10 cellular contexts compared by ENCODE assay signal in genomic region chr1:145959957-145960467, GRCh38. TPM values are rescaled to one million over a fixed set of nuclear protein-coding genes. Genes with fewer than 3 reads are reported as not detected.
DNase-seq lines count a peak whose midpoint lies in the region; ATAC-seq lines count a peak whose summit lies in the region.
"Had no signal": no experiment of that assay in that cellular context is flagged by ENCODE, and none has a peak within 500 bp of the region (broad histone marks: within the 10 kb centered on the region; RNA-seq: fewer than 3 reads in every experiment).

No MANE protein-coding gene starts in this region.

- H3K27ac ChIP-seq in mucosa of rectum (ENCODE audit: low read depth in 2 of 2, low read length in 2 of 2) (peak overlapping the region in 1 of 2 donors; percentile 78), aorta (ENCODE audit: low read depth in 1 of 2, low read length in 2 of 2) (peak overlapping the region; percentile 14 to 20)

- H3K4me3 Mint-ChIP-seq in stimulated activated naive CD8-positive, alpha-beta T cell treated with anti-CD3 and anti-CD28 coated beads, Interleukin-15, Interleukin-2, amounts not matched to agents 100 ng/mL and 50 ng/mL, for 24 hours = peak overlapping the region; percentile 97

- peak overlapping the region; percentile 77 to 78 for H3K4me3 ChIP-seq in mucosa of rectum (ENCODE audit: low read length in 2 of 2)
- H3K4me3 ChIP-seq in aorta (ENCODE audit: low read length in 2 of 2) = peak overlapping the region in 1 of 2 donors; percentile 88

- DNase-seq in stimulated activated naive CD8-positive, alpha-beta T cell treated with anti-CD3 and anti-CD28 coated beads, Interleukin-15, Interleukin-2, amounts not matched to agents 100 U/mL and 50 U/mL, for 24 hours = no peak
- DNase-seq in cerebellar cortex (ENCODE audit: low spot score) (peak; percentile 28), aorta (no peak), DMS79 treated with DMSO at 0.1 percent for 48 hours (lab: John Stamatoyannopoulos, UW) (no peak), NCI-H2196 (lab: John Stamatoyannopoulos, UW; ENCODE audit: unreplicated experiment) (no peak)
- DNase-seq: amniotic stem cell had no signal

- H3K9me3 ChIP-seq in mucosa of rectum (ENCODE audit: control insufficient read depth in 2 of 2, low read length in 2 of 2) (no peaks in the 10 kb centered on the region), aorta (ENCODE audit: control insufficient read depth, low read length) (no peaks in the 10 kb centered on the region)
- H3K9me3 ChIP-seq: MG63 had no signal

- peaks cover 14 to 34% of the 10 kb centered on the region in 2 donors for H3K27me3 ChIP-seq in mucosa of rectum (ENCODE audit: control insufficient read depth in 2 of 2, insufficient read depth in 2 of 2, low read length in 2 of 2)
- no peaks in the 10 kb centered on the region for H3K27me3 ChIP-seq in aorta (ENCODE audit: control insufficient read depth in 1 of 2, insufficient read depth in 2 of 2, low read length in 1 of 2)
- H3K27me3 ChIP-seq: MG63 had no signal

- H3K4me1 ChIP-seq in mucosa of rectum (ENCODE audit: control insufficient read depth in 2 of 2, insufficient read depth in 2 of 2, low read length in 2 of 2) (peaks cover 38 to 63% of the 10 kb centered on the region in 2 donors), aorta (ENCODE audit: control insufficient read depth in 1 of 2, insufficient read depth in 2 of 2, low read length in 2 of 2) (peaks cover under 1 to 2% of the 10 kb centered on the region in 2 donors)

- intact Hi-C loops in aorta (cut with DNase I) = loop anchor here in 1 of 2 donors (5.0 to 10.0 kb wide), 2 partner anchors 43 to 85 kb away; partner anchors contain the start of gene PEX11B

- H3K27ac Mint-ChIP-seq in stimulated activated naive CD8-positive, alpha-beta T cell treated with anti-CD3 and anti-CD28 coated beads, Interleukin-15, Interleukin-2, amounts not matched to agents 100 ng/mL and 50 ng/mL, for 24 hours = no peak overlapping the region

- no peaks in the 10 kb centered on the region for H3K27me3 Mint-ChIP-seq in stimulated activated naive CD8-positive, alpha-beta T cell treated with anti-CD3 and anti-CD28 coated beads, Interleukin-15, Interleukin-2, amounts not matched to agents 100 ng/mL and 50 ng/mL, for 24 hours

- H3K9ac ChIP-seq in mucosa of rectum (ENCODE audit: low read depth in 1 of 2, low read length in 2 of 2) = no peak overlapping the region

- no peaks in the 10 kb centered on the region for H3K36me3 Mint-ChIP-seq in stimulated activated naive CD8-positive, alpha-beta T cell treated with anti-CD3 and anti-CD28 coated beads, Interleukin-15, Interleukin-2, amounts not matched to agents 100 ng/mL and 50 ng/mL, for 24 hours (ENCODE audit: low read depth)

- no peaks in the 10 kb centered on the region for H3K9me3 Mint-ChIP-seq in stimulated activated naive CD8-positive, alpha-beta T cell treated with anti-CD3 and anti-CD28 coated beads, Interleukin-15, Interleukin-2, amounts not matched to agents 100 ng/mL and 50 ng/mL, for 24 hours

- H3K36me3 ChIP-seq in mucosa of rectum (ENCODE audit: control insufficient read depth in 2 of 2, insufficient read depth in 2 of 2, low read length in 2 of 2) = no peaks in the 10 kb centered on the region
- H3K36me3 ChIP-seq in aorta (ENCODE audit: control insufficient read depth in 1 of 2, insufficient read depth in 2 of 2, low read length in 1 of 2) = no peaks in the 10 kb centered on the region

- 0 to 2% methylated on average over 12 of the region's 12 CpGs for WGBS in aorta, 2 donors

- no peak for ATAC-seq in stimulated activated naive CD8-positive, alpha-beta T cell treated with anti-CD3 and anti-CD28 coated beads, Interleukin-15, Interleukin-2, amounts not matched to agents 100 U/mL and 50 U/mL, for 24 hours
- ATAC-seq in aorta (ENCODE audit: low FRiP score) (no peak), GM18870 (IDR thresholded peaks at IDR 0.05; ENCODE audit: unreplicated experiment) (no peak)

- peaks cover 65% of the 10 kb centered on the region for H3K4me1 Mint-ChIP-seq in stimulated activated naive CD8-positive, alpha-beta T cell treated with anti-CD3 and anti-CD28 coated beads, Interleukin-15, Interleukin-2, amounts not matched to agents 100 ng/mL and 50 ng/mL, for 24 hours (ENCODE audit: low read depth)

RNA-seq across cellular contexts. Expression of gene LIX1L, which starts 2.2 kb away (rescaled TPM):
- 10 to 100 TPM; 53.2 to 60.0 TPM for total RNA-seq in aorta
- polyA plus RNA-seq in aorta = 10 to 100 TPM; 18.0 to 29.3 TPM

RNA-seq across cellular contexts. Expression of gene ANKRD34A, which starts 4.4 kb away (rescaled TPM):
- 1 to 10 TPM; 1.4 to 2.2 TPM for total RNA-seq in aorta
- polyA plus RNA-seq in aorta = 1 to 10 TPM in 1 of 2 donors, under 1 TPM in 1; 0.63 to 1.9 TPM

RNA-seq across cellular contexts. Expression of gene POLR3GL, which starts 4.5 kb away (rescaled TPM):
- 10 to 100 TPM; 23.8 to 26.4 TPM for total RNA-seq in aorta
- 10 to 100 TPM; 73.4 to 89.0 TPM for polyA plus RNA-seq in aorta

RNA-seq across cellular contexts. Expression of gene RBM8A, which starts 32.7 kb away (rescaled TPM):
- total RNA-seq in aorta = 10 to 100 TPM; 81.2 to 84.5 TPM
- polyA plus RNA-seq in aorta = 10 to 100 TPM; 42.6 to 74.1 TPM

RNA-seq across cellular contexts. Expression of gene TXNIP, which starts 36.4 kb away (rescaled TPM):
- total RNA-seq in aorta = 100 to 1,000 TPM; 354 to 536 TPM
- polyA plus RNA-seq in aorta = 100 to 1,000 TPM in 1 of 2 donors, 10 to 100 TPM in 1; 83.1 to 169 TPM
